In the genomic region with DNA sequence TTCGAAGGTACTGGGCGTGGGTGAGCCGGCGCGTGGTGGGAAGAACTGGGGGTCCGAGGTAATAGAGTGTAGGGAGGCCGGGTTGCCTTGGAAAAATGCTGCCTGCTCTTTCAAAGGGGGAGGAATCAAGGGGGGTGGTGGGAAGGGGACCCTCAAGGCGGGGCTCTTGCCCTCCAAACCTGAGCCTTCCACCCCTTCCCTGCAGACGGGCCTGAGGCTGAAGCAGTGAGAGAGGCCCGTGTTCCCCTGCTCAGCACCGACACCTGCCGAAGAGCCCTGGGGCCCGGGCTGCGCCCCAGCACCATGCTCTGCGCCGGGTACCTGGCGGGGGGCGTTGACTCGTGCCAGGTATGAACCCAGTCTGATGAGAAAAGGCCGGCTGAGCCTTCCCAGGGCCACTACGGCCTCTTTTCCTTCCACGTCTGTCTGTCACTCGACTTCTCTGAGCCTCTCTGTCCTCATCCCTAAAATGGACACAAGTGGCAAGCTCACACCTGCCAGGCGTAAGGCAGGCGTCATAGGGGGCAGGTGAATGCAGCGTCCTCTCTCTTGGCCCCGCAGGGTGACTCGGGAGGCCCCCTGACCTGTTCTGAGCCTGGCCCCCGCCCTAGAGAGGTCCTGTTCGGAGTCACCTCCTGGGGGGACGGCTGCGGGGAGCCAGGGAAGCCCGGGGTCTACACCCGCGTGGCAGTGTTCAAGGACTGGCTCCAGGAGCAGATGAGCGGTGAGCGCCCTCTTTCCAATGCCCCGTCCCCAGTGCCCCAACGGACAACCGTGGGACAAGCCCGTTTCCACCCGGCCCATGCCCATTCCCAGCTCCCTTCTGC, we compare ENCODE assay signal across 11 cellular contexts. TPM values are rescaled to one million over a fixed set of nuclear protein-coding genes. Genes with fewer than 3 reads are reported as not detected.
DNase-seq lines count a peak whose midpoint lies in the region; FAIRE-seq and TF ChIP-seq lines count a peak whose summit lies in the region.
"Had no signal": no experiment of that assay in that cellular context is flagged by ENCODE, and none has a peak within 500 bp of the region (broad histone marks: within the 10 kb centered on the region; RNA-seq: fewer than 3 reads in every experiment).

No MANE protein-coding gene starts in this region.

- CTCF ChIA-PET in activated naive CD4-positive, alpha-beta T cell treated with anti-CD3 and anti-CD28 coated beads, Interleukin-2, amount 10 ng/mL, durations not matched to agents 7 days and 5 days (lab: Charles Lee), result interaction anchor here (0.5 to 3.6 kb wide), 6 partner anchors 8 to 187 kb away, joined by 3 to 14 read pairs (median 4); no protein-coding TSS in a partner anchor

- no peak overlapping the region for H3K9ac ChIP-seq in MM.1S (ENCODE audit: low read length)
- no peak overlapping the region for H3K9ac ChIP-seq in skeletal muscle satellite cell (ENCODE audit: low read depth, low read length)

- H3K27me3 ChIP-seq in MM.1S (replicated peaks; ENCODE audit: insufficient read depth, low read length), result peaks cover 59% of the 10 kb centered on the region
- peaks cover 45% of the 10 kb centered on the region for H3K27me3 ChIP-seq in skeletal muscle satellite cell (ENCODE audit: control insufficient read depth, insufficient read depth, low read length)
- H3K27me3 ChIP-seq in sigmoid colon, result peaks cover 30 to 74% (median 51%) of the 10 kb centered on the region in 3 donors

- H3K27ac Mint-ChIP-seq in activated naive CD4-positive, alpha-beta T cell treated with anti-CD3 and anti-CD28 coated beads, Interleukin-2, amount 50 U/mL, for 24 hours, result peak overlapping the region; percentile 43
- H3K27ac Mint-ChIP-seq in activated naive CD4-positive, alpha-beta T cell treated with anti-CD3 and anti-CD28 coated beads, Interleukin-2, amount 10 ng/mL, durations not matched to agents 7 days and 5 days, result no peak overlapping the region

- no peak for TF ChIP-seq EP300 in sigmoid colon (IDR thresholded peaks at IDR 0.05)

- no peaks in the 10 kb centered on the region for H3F3A ChIP-seq in MM.1S (ENCODE audit: insufficient read depth, low read length)

- H3K36me3 ChIP-seq in MM.1S (replicated peaks; ENCODE audit: insufficient read depth, low read length) (no peaks in the 10 kb centered on the region), skeletal muscle satellite cell (ENCODE audit: insufficient read depth, low read length) (no peaks in the 10 kb centered on the region), sigmoid colon (no peaks in the 10 kb centered on the region)

- H3K27me3 Mint-ChIP-seq in activated naive CD4-positive, alpha-beta T cell treated with anti-CD3 and anti-CD28 coated beads, Interleukin-2, amount 50 U/mL, for 24 hours, result peaks cover 23% of the 10 kb centered on the region
- H3K27me3 Mint-ChIP-seq in activated naive CD4-positive, alpha-beta T cell treated with anti-CD3 and anti-CD28 coated beads, Interleukin-2, amount 10 ng/mL, durations not matched to agents 7 days and 5 days, result peaks cover 89% of the 10 kb centered on the region

- H3K36me3 Mint-ChIP-seq in activated naive CD4-positive, alpha-beta T cell treated with anti-CD3 and anti-CD28 coated beads, Interleukin-2, amount 50 U/mL, for 24 hours, result no peaks in the 10 kb centered on the region
- no peaks in the 10 kb centered on the region for H3K36me3 Mint-ChIP-seq in activated naive CD4-positive, alpha-beta T cell treated with anti-CD3 and anti-CD28 coated beads, Interleukin-2, amount 10 ng/mL, durations not matched to agents 7 days and 5 days

- H3K9me2 ChIP-seq in MM.1S (replicated peaks; ENCODE audit: insufficient read depth, low read length), result no peaks in the 10 kb centered on the region

- TF ChIP-seq CTCF in MM.1S (IDR thresholded peaks at IDR 0.05; ENCODE audit: low read length) (no peak), epithelial cell of proximal tubule (conservative IDR thresholded peaks at IDR 0.05; ENCODE audit: low read depth, low read length) (no peak), sigmoid colon (IDR thresholded peaks at IDR 0.05) (no peak)

- no peaks in the 10 kb centered on the region for H3K79me2 ChIP-seq in MM.1S (ENCODE audit: low read length)

- WGBS in sigmoid colon, 2 donors, result 11 to 25% methylated on average over 42 of the region's 42 CpGs

- H3K4me3 Mint-ChIP-seq in activated naive CD4-positive, alpha-beta T cell treated with anti-CD3 and anti-CD28 coated beads, Interleukin-2, amount 50 U/mL, for 24 hours, result peak overlapping the region; percentile 61
- no peak overlapping the region for H3K4me3 Mint-ChIP-seq in activated naive CD4-positive, alpha-beta T cell treated with anti-CD3 and anti-CD28 coated beads, Interleukin-2, amount 10 ng/mL, durations not matched to agents 7 days and 5 days

- H3K4me1 ChIP-seq in MM.1S (ENCODE audit: low read length) (no peaks in the 10 kb centered on the region), skeletal muscle satellite cell (ENCODE audit: control insufficient read depth, insufficient read depth, low read length) (peaks cover 16% of the 10 kb centered on the region), sigmoid colon (peaks cover 0 to 31% (median 29%) of the 10 kb centered on the region in 4 donors)

- peaks cover 16% of the 10 kb centered on the region for H3K4me1 Mint-ChIP-seq in activated naive CD4-positive, alpha-beta T cell treated with anti-CD3 and anti-CD28 coated beads, Interleukin-2, amount 50 U/mL, for 24 hours
- peaks cover 11% of the 10 kb centered on the region for H3K4me1 Mint-ChIP-seq in activated naive CD4-positive, alpha-beta T cell treated with anti-CD3 and anti-CD28 coated beads, Interleukin-2, amount 10 ng/mL, durations not matched to agents 7 days and 5 days

- H3K4me2 ChIP-seq in MM.1S (ENCODE audit: low read depth, low read length), result peak overlapping the region; percentile 70; the same call in 1 of the 2 replicates
- H3K4me2 ChIP-seq in skeletal muscle satellite cell (ENCODE audit: low read length), result peak overlapping the region; percentile 89

- FAIRE-seq in GM19239 (lab: Jason Lieb, UNC), result no peak
- FAIRE-seq: RCC 7860 had no signal

- no peak for DNase-seq in activated naive CD4-positive, alpha-beta T cell treated with anti-CD3 and anti-CD28 coated beads, Interleukin-2, amount 10 ng/mL, durations not matched to agents 7 days and 5 days
- DNase-seq in MM.1S (no peak), epithelial cell of proximal tubule (ENCODE audit: low read depth) (no peak), GM19239 (ENCODE audit: insufficient read length, low spot score) (no peak), hepatic stellate cell (ENCODE audit: low spot score) (no peak), sigmoid colon (no peak)

- H2AFZ ChIP-seq in MM.1S (ENCODE audit: low read length), result no peak overlapping the region

- TF ChIP-seq POLR2A in sigmoid colon (IDR thresholded peaks at IDR 0.05), result no peak

- H3K4me3 ChIP-seq in MM.1S (ENCODE audit: low read length) (no peak overlapping the region), epithelial cell of proximal tubule (ENCODE audit: low read depth, low read length) (peak overlapping the region; percentile 30), skeletal muscle satellite cell (ENCODE audit: low read length) (peak overlapping the region; percentile 63), sigmoid colon (no peak overlapping the region)
- H3K4me3 ChIP-seq: mucosa of descending colon had no signal

- no peaks in the 10 kb centered on the region for H4K20me1 ChIP-seq in MM.1S (ENCODE audit: insufficient read depth, low read length)

- intact Hi-C loops in sigmoid colon (cut with DNase I), result loop anchor here (2.0 to 5.0 kb wide), 2 partner anchors 82 to 616 kb away; no protein-coding TSS in a partner anchor

- H3K9me3 ChIP-seq in MM.1S (replicated peaks; ENCODE audit: insufficient read depth, low read length) (no peaks in the 10 kb centered on the region), skeletal muscle satellite cell (replicated peaks; ENCODE audit: low read length) (no peaks in the 10 kb centered on the region), sigmoid colon (no peaks in the 10 kb centered on the region)
- H3K9me3 ChIP-seq: mucosa of descending colon had no signal

- no peak overlapping the region for H3K27ac ChIP-seq in MM.1S (ENCODE audit: low read length)
- no peak overlapping the region for H3K27ac ChIP-seq in sigmoid colon

- no peaks in the 10 kb centered on the region for H3K9me3 Mint-ChIP-seq in activated naive CD4-positive, alpha-beta T cell treated with anti-CD3 and anti-CD28 coated beads, Interleukin-2, amount 50 U/mL, for 24 hours
- no peaks in the 10 kb centered on the region for H3K9me3 Mint-ChIP-seq in activated naive CD4-positive, alpha-beta T cell treated with anti-CD3 and anti-CD28 coated beads, Interleukin-2, amount 10 ng/mL, durations not matched to agents 7 days and 5 days

RNA-seq across cellular contexts. Expression of a gene that starts 2.9 kb away (rescaled TPM):
- total RNA-seq in epithelial cell of proximal tubule (not detected in 2 replicates), sigmoid colon (not detected)
- total RNA-seq in skeletal muscle satellite cell (2012; rRNA removed), result under 0.01 TPM in 1 of 2 replicates, not detected in the other
- polyA plus RNA-seq in sigmoid colon, result not detected
- total RNA-seq: G401, mucosa of descending colon had no signal

RNA-seq across cellular contexts. Expression of a gene that starts 2.9 kb away (rescaled TPM):
- total RNA-seq in epithelial cell of proximal tubule (not detected in 2 replicates), sigmoid colon (not detected)
- under 0.01 and 2.0 TPM in 2 replicates for total RNA-seq in skeletal muscle satellite cell (2012; rRNA removed)
- not detected for polyA plus RNA-seq in sigmoid colon
- total RNA-seq: G401, mucosa of descending colon had no signal

RNA-seq across cellular contexts. Expression of a gene that starts 16.4 kb away (rescaled TPM):
- not detected in 2 replicates for total RNA-seq in epithelial cell of proximal tubule
- total RNA-seq in skeletal muscle satellite cell (2012; rRNA removed), result 0.25 and 1.7 TPM in 2 replicates
- not detected for total RNA-seq in sigmoid colon
- polyA plus RNA-seq in sigmoid colon, result not detected
- total RNA-seq: G401, mucosa of descending colon had no signal

RNA-seq across cellular contexts. Expression of a gene that starts 27.3 kb away (rescaled TPM):
- 1.2 and 2.5 TPM in 2 replicates for total RNA-seq in epithelial cell of proximal tubule
- 5.2 and 6.6 TPM in 2 replicates for total RNA-seq in skeletal muscle satellite cell (2012; rRNA removed)
- total RNA-seq in sigmoid colon, result 1 to 10 TPM; 2.1 to 4.2 (median 3.1) TPM
- 1 to 10 TPM in 1 of 3 donors, under 1 TPM in 2; 0.23 to 3.4 (median 0.60) TPM for polyA plus RNA-seq in sigmoid colon

RNA-seq across cellular contexts. Expression of a gene that starts 27.4 kb away (rescaled TPM):
- total RNA-seq in epithelial cell of proximal tubule (96.0 and 103 TPM in 2 replicates), sigmoid colon (10 to 100 TPM; 42.5 to 55.1 (median 48.4) TPM)
- 98.9 and 109 TPM in 2 replicates for total RNA-seq in skeletal muscle satellite cell (2012; rRNA removed)
- 100 to 1,000 TPM in 1 of 3 donors, 10 to 100 TPM in 2; 85.5 to 131 (median 98.5) TPM for polyA plus RNA-seq in sigmoid colon

Comparison
In these comparisons a context has a peak if more than half of its experiments do, and no peak if none do; other contexts are left out.
1. H3K4me3 ChIP-seq: peak in epithelial cell of proximal tubule (single experiment) and skeletal muscle satellite cell (single experiment); none in MM.1S (single experiment) and sigmoid colon (0 of 4).